ENCODE assay signal across 16 cellular contexts in genomic region chr2:147467441-147467840, GRCh38.
DNase-seq lines count a peak whose midpoint lies in the region; ATAC-seq, FAIRE-seq and TF ChIP-seq lines count a peak whose summit lies in the region.
"Had no signal": no experiment of that assay in that cellular context is flagged by ENCODE, and none has a peak within 500 bp of the region (broad histone marks: within the 10 kb centered on the region; RNA-seq: fewer than 3 reads in every experiment).

No MANE protein-coding gene starts in this region.

- TF ChIP-seq POLR2A in H1 (IDR thresholded peaks at IDR 0.05; ENCODE audit: control extremely low read depth in 1 of 2, low read depth in 2 of 2, low read length in 2 of 2): no peak
- TF ChIP-seq POLR2A in erythroblast (IDR thresholded peaks at IDR 0.05; ENCODE audit: low read length): no peak

- peak overlapping the region; percentile 65 for H2BK120ac ChIP-seq in H1 (replicated peaks; ENCODE audit: low read depth, low read length)

- H3K36me3 ChIP-seq in mammary epithelial cell (ENCODE audit: insufficient read depth, low read length): no peaks in the 10 kb centered on the region
- H3K36me3 ChIP-seq in H1 (ENCODE audit: control insufficient read depth in 2 of 4, insufficient read depth in 4 of 4, low read length in 3 of 4): no peaks in the 10 kb centered on the region
- H3K36me3 ChIP-seq: BLaER1 treated with 17β-estradiol and CSF1 and Interleukin-3, amounts not matched to agents 10 nM and 100 nM had no signal

- no peak overlapping the region for H2AFZ ChIP-seq in mammary epithelial cell (ENCODE audit: low read depth, low read length)
- H2AFZ ChIP-seq in H1 (ENCODE audit: low read length): no peak overlapping the region

- FAIRE-seq in H1 (lab: Jason Lieb, UNC): no peak
- FAIRE-seq: GM12878, H54, HTR-8/SVneo had no signal

- H3K4me1 Mint-ChIP-seq in MCF 10A (ENCODE audit: insufficient read depth, unreplicated experiment): no peaks in the 10 kb centered on the region

- H3K23me2 ChIP-seq in H1 (ENCODE audit: low read depth, low read length): peaks cover 2% of the 10 kb centered on the region; the same call in 1 of the 2 replicates

- no peaks in the 10 kb centered on the region for H3K36me3 Mint-ChIP-seq in MCF 10A (ENCODE audit: insufficient read depth, unreplicated experiment)

- H3K4me3 ChIP-seq in mammary epithelial cell (replicated peaks in 1 of 3; ENCODE audit: insufficient read depth in 1 of 3, low read depth in 2 of 3, low read length in 3 of 3): no peak overlapping the region
- H3K4me3 ChIP-seq in H1 (ENCODE audit: extremely low read depth in 1 of 4, insufficient read depth in 2 of 4, low read depth in 3 of 4, low read length in 4 of 4): no peak overlapping the region
- H3K4me3 ChIP-seq: BLaER1 treated with 17β-estradiol and CSF1 and Interleukin-3, amounts not matched to agents 10 nM and 100 nM; GM12878 had no signal

- H3K9me3 Mint-ChIP-seq in MCF 10A (ENCODE audit: unreplicated experiment): no peaks in the 10 kb centered on the region
- H3K9me3 Mint-ChIP-seq: CD4-positive, alpha-beta T cell had no signal

- H3K4me1 ChIP-seq in mammary epithelial cell (ENCODE audit: insufficient read depth, low read length): no peaks in the 10 kb centered on the region
- peaks cover 0 to 17% (median 13%) of the 10 kb centered on the region in 4 experiments; a peak in 6 of 7 replicates for H3K4me1 ChIP-seq in H1 (replicated peaks in 1 of 4; ENCODE audit: control insufficient read depth in 3 of 4, insufficient read depth in 4 of 4, low read length in 3 of 4)
- H3K4me1 ChIP-seq: BLaER1 treated with 17β-estradiol and CSF1 and Interleukin-3, amounts not matched to agents 10 nM and 100 nM had no signal

- TF ChIP-seq EP300 in H1 (IDR thresholded peaks at IDR 0.05; ENCODE audit: borderline replicate concordance in 1 of 2, low read depth in 2 of 2, low read length in 2 of 2): no peak

- no peak overlapping the region for H2AK5ac ChIP-seq in H1 (ENCODE audit: low read depth, low read length)

- peak overlapping the region; percentile 51 for H2BK20ac ChIP-seq in H1 (ENCODE audit: low read length)

- 91% methylated on average over 1 of the region's 1 CpG for WGBS in mammary epithelial cell (ENCODE audit: low coverage, missing lambda C conversion rate)
- 81% methylated on average over 1 of the region's 1 CpG; no CpG with 5 or more reads in 1 of the 2 experiments for WGBS in H1 (ENCODE audit: extremely low coverage in 1 of 2, insufficient coverage in 1 of 2, insufficient read length in 1 of 2, insufficient replicate concordance in 2 of 2, low coverage in 1 of 2, low lambda C conversion rate in 2 of 2, missing lambda C conversion rate in 1 of 2), 2 experiments

- peak overlapping the region; percentile 70 for H4K91ac ChIP-seq in H1 (replicated peaks; ENCODE audit: insufficient read length, low read length)

- no peak for TF ChIP-seq CTCF in mammary epithelial cell (conservative IDR thresholded peaks at IDR 0.05 in 1 of 2, IDR thresholded peaks at IDR 0.05 in 1 of 2; ENCODE audit: extremely low read depth in 1 of 2, insufficient read depth in 1 of 2, low read depth in 1 of 2, low read length in 2 of 2)
- TF ChIP-seq CTCF in MCF 10A (IDR thresholded peaks at IDR 0.05; ENCODE audit: unreplicated experiment): no peak
- TF ChIP-seq CTCF in H1 (IDR thresholded peaks at IDR 0.05; ENCODE audit: control extremely low read depth in 1 of 3, insufficient read depth in 1 of 3, low read depth in 1 of 3, low read length in 3 of 3): no peak

- H3K4me2 ChIP-seq in mammary epithelial cell (ENCODE audit: insufficient read depth, low read depth, low read length) (no peak overlapping the region), H1 (ENCODE audit: insufficient read depth in 1 of 2, low read depth in 2 of 2, low read length in 2 of 2) (no peak overlapping the region)
- H3K4me2 ChIP-seq: BLaER1 treated with 17β-estradiol and CSF1 and Interleukin-3, amounts not matched to agents 10 nM and 100 nM had no signal

- POLR2A ChIA-PET in MCF 10A (lab: Yijun Ruan, JAX) (no interaction called here), HEK293T (lab: Yijun Ruan, JAX) (no interaction called here), H1 (lab: Charles Lee; ENCODE audit: partially characterized antibody) (interaction anchor here (1.8 kb wide), 1 partner anchor 17 kb away, joined by 4 read pairs; no protein-coding TSS in a partner anchor)

- TF ChIP-seq RAD21 in H1 (IDR thresholded peaks at IDR 0.05 in 1 of 2, conservative IDR thresholded peaks at IDR 0.05 in 1 of 2; ENCODE audit: low read depth in 2 of 2, low read length in 2 of 2): no peak

- no peak overlapping the region for H3K14ac ChIP-seq in H1 (ENCODE audit: insufficient read length)

- no peaks in the 10 kb centered on the region for H3K27me3 Mint-ChIP-seq in MCF 10A (ENCODE audit: insufficient read depth, unreplicated experiment)
- H3K27me3 Mint-ChIP-seq: CD4-positive, alpha-beta T cell had no signal

- no peak overlapping the region for H4K8ac ChIP-seq in H1 (ENCODE audit: extremely low read depth, insufficient read depth, low read length)

- H2BK15ac ChIP-seq in H1 (ENCODE audit: low read length): no peak overlapping the region

- ATAC-seq in HG03139 (IDR thresholded peaks at IDR 0.05; ENCODE audit: unreplicated experiment): no peak
- ATAC-seq: GM12878 had no signal

- no peak overlapping the region for H3K18ac ChIP-seq in H1 (ENCODE audit: extremely low read depth, low read length)

- dilution Hi-C loops in mammary epithelial cell (cut with HindIII; ENCODE audit: low sequenced_read_pairs): no loop called here

- H3K23ac ChIP-seq in H1 (ENCODE audit: insufficient read length): no peak overlapping the region

- H3K4ac ChIP-seq in H1 (replicated peaks; ENCODE audit: insufficient read length, low read depth, low read length): peak overlapping the region; percentile 50

- in situ Hi-C loops in mammary epithelial cell (cut with MboI; ENCODE audit: low sequenced_read_pairs in 2 of 2): no loop called here

- H3K56ac ChIP-seq in H1 (replicated peaks; ENCODE audit: insufficient read length, low read depth, low read length): no peak overlapping the region

- H4K20me1 ChIP-seq in mammary epithelial cell (ENCODE audit: insufficient read depth, low read length) (no peaks in the 10 kb centered on the region), H1 (replicated peaks in 1 of 2; ENCODE audit: control insufficient read depth in 1 of 2, insufficient read depth in 2 of 2, low read length in 2 of 2) (no peaks in the 10 kb centered on the region)
- H4K20me1 ChIP-seq: BLaER1 treated with 17β-estradiol and CSF1 and Interleukin-3, amounts not matched to agents 10 nM and 100 nM had no signal

- no peak overlapping the region for H4K5ac ChIP-seq in H1 (ENCODE audit: insufficient read length, low read depth, low read length)

- H3K9me3 ChIP-seq in mammary epithelial cell (replicated peaks; ENCODE audit: insufficient read depth, low read length) (no peaks in the 10 kb centered on the region), H1 (ENCODE audit: insufficient read depth in 2 of 2, low read depth in 1 of 2, low read length in 1 of 2) (no peaks in the 10 kb centered on the region)
- H3K9me3 ChIP-seq: BLaER1 treated with 17β-estradiol and CSF1 and Interleukin-3, amounts not matched to agents 10 nM and 100 nM had no signal

- H3K4me3 Mint-ChIP-seq in MCF 10A (ENCODE audit: unreplicated experiment): no peak overlapping the region
- H3K4me3 Mint-ChIP-seq: CD4-positive, alpha-beta T cell had no signal

- H3K79me2 ChIP-seq in mammary epithelial cell (ENCODE audit: insufficient read depth, low read length): no peaks in the 10 kb centered on the region
- H3K79me2 ChIP-seq in H1 (ENCODE audit: control insufficient read depth in 1 of 2, insufficient read depth in 2 of 2, low read length in 2 of 2): no peaks in the 10 kb centered on the region

- peak overlapping the region; percentile 14; the same call in 1 of the 2 replicates for H2BK12ac ChIP-seq in H1 (ENCODE audit: low read depth, low read length)

- no peak overlapping the region for H3K27ac Mint-ChIP-seq in MCF 10A (ENCODE audit: low read depth, unreplicated experiment)
- H3K27ac Mint-ChIP-seq: CD4-positive, alpha-beta T cell had no signal

- BruUV-seq in mammary epithelial cell (replicated peaks; lab: Mats Ljungman, UMichigan): no TSS peak
- BruUV-seq in MCF 10A (replicated peaks; lab: Mats Ljungman, UMichigan): no TSS peak

- DNase-seq in mammary epithelial cell (peak; percentile 25), MCF 10A (ENCODE audit: unreplicated experiment) (no peak), HEK293T (ENCODE audit: extremely low spot score) (no peak), H1 (ENCODE audit: low read depth in 1 of 2, low spot score in 2 of 2) (no peak), erythroblast (lab: John Stamatoyannopoulos, UW) (no peak), C1 segment of cervical spinal cord (lab: John Stamatoyannopoulos, UW) (no peak)
- DNase-seq: 8988T; ACHN; Calu3; CD4-positive, alpha-beta T cell; DMS 273 treated with DMSO at 0.1 percent for 48 hours had no signal

- H3K9ac ChIP-seq in mammary epithelial cell (ENCODE audit: insufficient read depth, low read length) (no peak overlapping the region), H1 (replicated peaks in 1 of 4; ENCODE audit: extremely low read depth in 1 of 4, low read depth in 3 of 4, low read length in 3 of 4) (no peak overlapping the region)
- H3K9ac ChIP-seq: BLaER1 treated with 17β-estradiol and CSF1 and Interleukin-3, amounts not matched to agents 10 nM and 100 nM had no signal

- no peaks in the 10 kb centered on the region for H3K79me1 ChIP-seq in H1 (ENCODE audit: low read depth, low read length)

- H2BK5ac ChIP-seq in H1 (ENCODE audit: low read depth, low read length): no peak overlapping the region; the same call in 1 of the 2 replicates

- intact Hi-C loops in mammary epithelial cell (cut with micrococcal nuclease): no loop called here
- intact Hi-C loops in MCF 10A (cut with micrococcal nuclease): no loop called here

- CTCF ChIA-PET in mammary epithelial cell (lab: Charles Lee; ENCODE audit: low non-redundant PET) (no interaction called here), MCF 10A (lab: Yijun Ruan, JAX) (interaction anchor here (0.6 kb wide), 1 partner anchor 286 kb away, joined by 3 read pairs; no protein-coding TSS in a partner anchor), HEK293T (lab: Yijun Ruan, JAX) (no interaction called here), H1 (lab: Charles Lee; ENCODE audit: partially characterized antibody) (interaction anchor here (0.7 to 0.8 kb wide), 2 partner anchors 15 to 423 kb away, joined by 3 read pairs; no protein-coding TSS in a partner anchor)

- H3K27ac ChIP-seq in mammary epithelial cell (ENCODE audit: insufficient read depth, low read depth, low read length) (no peak overlapping the region), H1 (ENCODE audit: low read depth, low read length) (no peak overlapping the region)
- H3K27ac ChIP-seq: BLaER1 treated with 17β-estradiol and CSF1 and Interleukin-3, amounts not matched to agents 10 nM and 100 nM had no signal

- no peaks in the 10 kb centered on the region for H3K27me3 ChIP-seq in mammary epithelial cell (ENCODE audit: insufficient read depth, low read length)
- H3K27me3 ChIP-seq in H1 (replicated peaks in 1 of 4; ENCODE audit: control insufficient read depth in 3 of 4, extremely low read depth in 1 of 4, insufficient read depth in 3 of 4, low read length in 3 of 4): no peaks in the 10 kb centered on the region
- H3K27me3 ChIP-seq: BLaER1 treated with 17β-estradiol and CSF1 and Interleukin-3, amounts not matched to agents 10 nM and 100 nM had no signal

Comparison
In these comparisons a context has a peak if more than half of its experiments do, and no peak if none do; other contexts are left out.
1. CTCF ChIA-PET loops: an anchor here in MCF 10A (0.6 kb wide) and H1 (0.7 to 0.8 kb wide); none called in mammary epithelial cell and HEK293T.